Comparison of ENCODE assay signal across 1 cellular context in the genomic region with DNA sequence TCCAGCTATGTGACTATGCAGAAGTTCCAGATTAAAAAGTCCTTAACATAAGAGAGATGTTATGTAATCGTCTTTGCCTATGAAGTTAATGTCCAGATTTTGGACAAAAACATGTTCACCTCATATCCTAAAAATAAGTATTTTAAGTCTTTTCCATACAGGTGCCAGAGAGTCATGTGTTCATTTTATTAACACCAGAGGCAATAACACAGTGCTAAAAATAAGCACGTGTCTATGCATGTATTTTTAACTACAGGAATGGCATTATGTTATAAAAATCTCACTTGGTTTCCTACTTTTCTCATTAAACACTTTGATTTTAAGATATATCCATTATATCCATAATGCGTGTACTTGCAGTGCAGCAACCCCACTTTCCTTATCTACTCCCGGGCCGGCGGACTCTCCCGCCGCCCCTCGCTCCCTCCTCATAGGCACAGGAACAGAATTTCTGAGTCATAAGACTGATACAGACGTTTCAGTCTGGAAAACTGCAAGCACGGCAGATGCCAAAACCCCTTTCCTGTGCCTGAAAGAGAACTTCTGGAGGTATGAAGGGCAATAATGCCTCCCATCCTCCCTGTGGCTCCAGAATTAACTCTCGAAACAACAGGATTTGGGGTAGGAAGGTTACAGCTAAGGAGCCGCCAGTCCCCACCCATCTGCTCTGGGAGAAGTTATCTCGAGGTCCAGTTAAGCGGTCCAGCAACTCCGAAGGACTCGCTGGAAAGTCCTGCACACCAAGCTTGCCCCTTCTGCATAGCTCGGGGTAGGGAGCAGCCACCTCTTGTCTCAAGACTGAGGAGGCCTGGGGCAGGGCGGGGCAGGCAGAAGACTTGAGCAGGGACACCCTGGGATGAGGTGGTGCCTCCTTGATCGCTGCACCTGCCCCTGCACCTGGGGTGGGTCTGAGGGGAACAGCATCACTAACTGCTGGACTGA.
TF ChIP-seq lines count a peak whose summit lies in the region.

No MANE protein-coding gene starts in this region.

TF ChIP-seq in HepG2, 621 proteins besides CTCF, POLR2A, EP300 and RAD21:
- TF ChIP-seq ZNF12 (CRISPR knock-in tag; IDR thresholded peaks at IDR 0.05), result no peak
- TF ChIP-seq ZNF260 (CRISPR knock-in tag; IDR thresholded peaks at IDR 0.05; ENCODE audit: borderline replicate concordance, low read depth), result no peak
- TF ChIP-seq HNRNPLL (IDR thresholded peaks at IDR 0.05; ENCODE audit: low read depth, low read length, poor library complexity, severe bottlenecking), result no peak
